Comparison of ENCODE assay signal across 1 cellular context in the genomic region with DNA sequence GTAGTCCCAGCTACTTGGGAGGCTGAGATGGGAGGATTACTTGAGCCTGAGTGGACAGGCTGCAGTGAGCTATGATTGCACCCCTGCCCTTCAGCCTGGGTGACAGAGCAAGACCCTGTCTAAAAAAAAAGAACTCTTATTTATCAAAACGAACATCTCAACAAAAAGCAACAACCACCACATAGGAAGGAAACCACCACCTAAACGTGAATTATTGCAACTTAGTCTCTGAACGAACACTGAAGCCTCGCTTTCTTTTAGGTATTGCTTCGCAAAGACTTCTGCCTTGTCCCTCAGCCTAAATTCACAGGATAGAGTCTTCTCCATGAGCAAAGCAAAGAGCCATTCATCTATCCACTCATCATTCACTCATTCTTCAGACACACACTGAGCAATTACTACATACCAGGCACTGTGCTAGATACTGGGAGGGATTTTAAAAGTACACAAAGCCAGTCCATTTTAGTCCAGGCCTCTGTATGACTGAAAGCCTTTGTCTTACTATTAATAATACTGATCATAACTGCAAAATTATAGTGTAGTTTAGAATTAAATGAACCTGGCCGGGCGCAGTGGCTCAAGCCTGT.
TF ChIP-seq lines count a peak whose summit lies in the region.

No MANE protein-coding gene starts in this region.

TF ChIP-seq in H1, 55 proteins besides CTCF, POLR2A, EP300 and RAD21:
- no peak for TF ChIP-seq TCF12 (IDR thresholded peaks at IDR 0.05; ENCODE audit: low read depth, low read length)
- TF ChIP-seq ASH2L (IDR thresholded peaks at IDR 0.05; ENCODE audit: low read length) = no peak
- no peak for TF ChIP-seq RXRA (IDR thresholded peaks at IDR 0.05; ENCODE audit: insufficient read depth, low read depth, low read length)
- TF ChIP-seq SAP30 (IDR thresholded peaks at IDR 0.05; ENCODE audit: insufficient read depth, insufficient replicate concordance, low read length) = no peak
- no peak for TF ChIP-seq CREB1 (IDR thresholded peaks at IDR 0.05)
- no peak for TF ChIP-seq SP2 (IDR thresholded peaks at IDR 0.05; ENCODE audit: low read length)
- TF ChIP-seq SIX5 (IDR thresholded peaks at IDR 0.05; ENCODE audit: low read depth, low read length) = no peak
- no peak for TF ChIP-seq HDAC6 (IDR thresholded peaks at IDR 0.05; ENCODE audit: low read depth, low read length)
- no peak for TF ChIP-seq JUND (IDR thresholded peaks at IDR 0.05; ENCODE audit: low read length)
- TF ChIP-seq GABPA (IDR thresholded peaks at IDR 0.05; ENCODE audit: borderline replicate concordance, insufficient read depth, low read length) = no peak
- no peak for TF ChIP-seq RFX5 (IDR thresholded peaks at IDR 0.05; ENCODE audit: borderline replicate concordance, low read depth, low read length)
- no peak for TF ChIP-seq POLR2AphosphoS5 (IDR thresholded peaks at IDR 0.05; ENCODE audit: low read depth, low read length)
- no peak for TF ChIP-seq CHD2 (IDR thresholded peaks at IDR 0.05; ENCODE audit: low read length)
- TF ChIP-seq RNF2 (IDR thresholded peaks at IDR 0.05; ENCODE audit: borderline replicate concordance, low read depth, low read length, missing control alignments, poor library complexity, severe bottlenecking) = no peak
